13 cellular contexts compared by ENCODE assay signal in genomic region chr3:42847731-42848130, GRCh38. TPM values are rescaled to one million over a fixed set of nuclear protein-coding genes. Genes with fewer than 3 reads are reported as not detected.
DNase-seq lines count a peak whose midpoint lies in the region; ATAC-seq and TF ChIP-seq lines count a peak whose summit lies in the region.
"Had no signal": no experiment of that assay in that cellular context is flagged by ENCODE, and none has a peak within 500 bp of the region (broad histone marks: within the 10 kb centered on the region; RNA-seq: fewer than 3 reads in every experiment).

No MANE protein-coding gene starts in this region.

- WGBS in esophagus squamous epithelium, 2 donors: 34 to 49% methylated on average over 2 to 4 of the region's 4 CpGs

- peaks cover 23% of the 10 kb centered on the region for H3K4me1 Mint-ChIP-seq in CD14-positive monocyte

- peaks cover 6% of the 10 kb centered on the region for H3K27me3 ChIP-seq in OCI-LY3 (ENCODE audit: low read depth, low read length)
- H3K27me3 ChIP-seq in esophagus squamous epithelium: no peaks in the 10 kb centered on the region

- H3K4me1 ChIP-seq in OCI-LY3 (ENCODE audit: low read length) (peaks cover 15% of the 10 kb centered on the region), esophagus squamous epithelium (peaks cover 14 to 62% (median 26%) of the 10 kb centered on the region in 3 donors)

- no peak overlapping the region for H2AFZ ChIP-seq in OCI-LY3 (ENCODE audit: low read depth, low read length)

- no peaks in the 10 kb centered on the region for H3K36me3 ChIP-seq in OCI-LY3 (replicated peaks; ENCODE audit: low read depth, low read length)
- no peaks in the 10 kb centered on the region for H3K36me3 ChIP-seq in esophagus squamous epithelium

- TF ChIP-seq CTCF in CD14-positive monocyte (IDR thresholded peaks at IDR 0.05): no peak
- TF ChIP-seq CTCF in OCI-LY3 (IDR thresholded peaks at IDR 0.05; ENCODE audit: low read depth, low read length): no peak
- no peak for TF ChIP-seq CTCF in esophagus squamous epithelium (IDR thresholded peaks at IDR 0.05)
- no peak for TF ChIP-seq CTCF in omental fat pad (IDR thresholded peaks at IDR 0.05)

- H3K9ac ChIP-seq in OCI-LY3 (ENCODE audit: low read length): no peak overlapping the region

- no peaks in the 10 kb centered on the region for H4K20me1 ChIP-seq in OCI-LY3 (ENCODE audit: insufficient read depth, low read length)

- H3K79me2 ChIP-seq in OCI-LY3 (ENCODE audit: low read length): no peaks in the 10 kb centered on the region

- no peaks in the 10 kb centered on the region for H3K9me3 ChIP-seq in OCI-LY3 (ENCODE audit: insufficient read depth, low read length)
- no peaks in the 10 kb centered on the region for H3K9me3 ChIP-seq in esophagus squamous epithelium

- H3K4me3 Mint-ChIP-seq in CD14-positive monocyte: peak overlapping the region; percentile 32 to 71
- H3K4me3 Mint-ChIP-seq: nephron progenitor cell had no signal

- H3K27ac Mint-ChIP-seq in CD14-positive monocyte: peak overlapping the region; percentile 81 to 95 (median 90)
- H3K27ac Mint-ChIP-seq: nephron progenitor cell had no signal

- peaks cover 0 to 6% (median 1%) of the 10 kb centered on the region in 3 donors for H3K27me3 Mint-ChIP-seq in CD14-positive monocyte (ENCODE audit: low read depth in 3 of 3)

- peaks cover 0 to 4% of the 10 kb centered on the region in 2 donors for H3K36me3 Mint-ChIP-seq in CD14-positive monocyte

- no peak overlapping the region for H3K4me3 ChIP-seq in OCI-LY3 (ENCODE audit: low read length)
- H3K4me3 ChIP-seq in esophagus squamous epithelium: no peak overlapping the region

- peak overlapping the region; percentile 46 for H3K4me2 ChIP-seq in OCI-LY3 (ENCODE audit: low read length)

- DNase-seq in CD14-positive monocyte (ENCODE audit: low spot score) (no peak), esophagus squamous epithelium (lab: John Stamatoyannopoulos, UW) (no peak), omental fat pad (ENCODE audit: low spot score) (no peak), NCI-H2227 treated with DMSO at 0.1 percent for 48 hours (lab: John Stamatoyannopoulos, UW) (no peak)
- DNase-seq in activated naive CD4-positive, alpha-beta T cell treated with Interleukin-2 at 50 U/mL for 16 hours: no peak
- DNase-seq: GOT3, NCI-H2171, nephron progenitor cell had no signal

- ATAC-seq in omental fat pad (ENCODE audit: low FRiP score) (peak; percentile 58), HG02571 (IDR thresholded peaks at IDR 0.05; ENCODE audit: unreplicated experiment) (no peak), GM19467 (IDR thresholded peaks at IDR 0.05; ENCODE audit: unreplicated experiment) (no peak)

- intact Hi-C loops in CD14-positive monocyte (cut with micrococcal nuclease) (no loop called here), esophagus squamous epithelium (cut with DNase I) (no loop called here)

- H3K27ac ChIP-seq in OCI-LY3 (ENCODE audit: low read length) (no peak overlapping the region), esophagus squamous epithelium (peak overlapping the region; percentile 46 to 85 (median 78))

- peaks cover 0 to 3% (median 0%) of the 10 kb centered on the region in 7 donors for H3K9me3 Mint-ChIP-seq in CD14-positive monocyte
- H3K9me3 Mint-ChIP-seq: activated T-cell treated with anti-CD3 and anti-CD28 coated beads, Interleukin-2, amount 50 U/mL, for 72 hours; nephron progenitor cell had no signal

- no peak for TF ChIP-seq POLR2A in esophagus squamous epithelium (IDR thresholded peaks at IDR 0.05)

RNA-seq across cellular contexts. Expression of gene CYP8B1, which starts 27.9 kb away (rescaled TPM):
- polyA plus RNA-seq in CD14-positive monocyte: not detected
- total RNA-seq in esophagus squamous epithelium (not detected), omental fat pad (under 1 TPM in 2 of 4 donors, not detected in 2; 0.19 to 0.36 TPM)
- total RNA-seq: activated T-cell treated with anti-CD3 and anti-CD28 coated beads, Interleukin-2, amount 50 U/mL, for 72 hours; temporal lobe had no signal

RNA-seq across cellular contexts. Expression of gene ACKR2, which starts 38.5 kb away (rescaled TPM):
- not detected for polyA plus RNA-seq in CD14-positive monocyte
- 1 to 10 TPM; 2.7 to 6.5 (median 3.1) TPM for total RNA-seq in esophagus squamous epithelium
- total RNA-seq in omental fat pad: 10 to 100 TPM in 1 of 4 donors, 1 to 10 TPM in 3; 2.6 to 12.4 (median 7.5) TPM

RNA-seq across cellular contexts. Expression of gene HIGD1A, which starts 43.4 kb away (rescaled TPM):
- 100 to 1,000 TPM; 104 to 115 TPM for polyA plus RNA-seq in CD14-positive monocyte
- total RNA-seq in esophagus squamous epithelium (100 to 1,000 TPM in 3 of 4 donors, 10 to 100 TPM in 1; 52.3 to 239 (median 212) TPM), omental fat pad (100 to 1,000 TPM; 142 to 195 (median 179) TPM)

RNA-seq across cellular contexts. Expression of gene ZNF662, which starts 58.2 kb away (rescaled TPM):
- polyA plus RNA-seq in CD14-positive monocyte: not detected
- total RNA-seq in esophagus squamous epithelium: 1 to 10 TPM; 1.9 to 7.6 (median 2.8) TPM
- total RNA-seq in omental fat pad: 1 to 10 TPM; 3.3 to 9.9 (median 4.3) TPM
